ENCODE assay signal across 15 cellular contexts in genomic region chr2:3505771-3506170, GRCh38. TPM values are rescaled to one million over a fixed set of nuclear protein-coding genes. Genes with fewer than 3 reads are reported as not detected.
DNase-seq lines count a peak whose midpoint lies in the region; ATAC-seq and TF ChIP-seq lines count a peak whose summit lies in the region.
"Had no signal": no experiment of that assay in that cellular context is flagged by ENCODE, and none has a peak within 500 bp of the region (broad histone marks: within the 10 kb centered on the region; RNA-seq: fewer than 3 reads in every experiment).

No MANE protein-coding gene starts in this region.

- no peak for ATAC-seq in GM18498 (IDR thresholded peaks at IDR 0.05; ENCODE audit: unreplicated experiment)
- ATAC-seq in GM19328 (IDR thresholded peaks at IDR 0.05; ENCODE audit: unreplicated experiment) = no peak
- ATAC-seq: activated CD4-positive, alpha-beta T cell treated with anti-CD3 and anti-CD28 coated beads for 36 hours; effector memory CD8-positive, alpha-beta T cell; sciatic nerve had no signal

- CTCF ChIA-PET in HEK293 (lab: Yijun Ruan, JAX) = interaction anchor here (0.8 to 1.4 kb wide), 2 partner anchors 43 to 146 kb away, joined by 4 read pairs; no protein-coding TSS in a partner anchor

- H3K27me3 ChIP-seq in SJCRH30 (no peaks in the 10 kb centered on the region), left ventricle myocardium inferior (ENCODE audit: low read depth) (no peaks in the 10 kb centered on the region), skeletal muscle satellite cell (ENCODE audit: control insufficient read depth, insufficient read depth, low read length) (no peaks in the 10 kb centered on the region)

- H3K27ac ChIP-seq in HEK293 (ENCODE audit: extremely low read depth, low read depth, low read length) (no peak overlapping the region), SJCRH30 (peak overlapping the region; percentile 69), left ventricle myocardium inferior (replicated peaks) (peak overlapping the region; percentile 75)

- H3K9ac ChIP-seq in skeletal muscle satellite cell (ENCODE audit: low read depth, low read length) = peak overlapping the region; percentile 21

- intact Hi-C loops in left ventricle myocardium inferior (cut with micrococcal nuclease) = no loop called here

- peak; percentile 83 to 93 for DNase-seq in SJCRH30
- DNase-seq in left ventricle myocardium inferior = no peak
- DNase-seq in activated CD4-positive, alpha-beta T cell treated with anti-CD3 and anti-CD28 coated beads for 4 hours = no peak
- DNase-seq: activated CD4-positive, alpha-beta T cell treated with anti-CD3 and anti-CD28 coated beads for 36 hours; CD4-positive, CD25-positive, alpha-beta regulatory T cell; effector memory CD8-positive, alpha-beta T cell; HFFc6; naive B cell; NCI-H2227 treated with DMSO at 0.1 percent for 48 hours; OCI-M1 had no signal

- no peak overlapping the region for H3K4me2 ChIP-seq in skeletal muscle satellite cell (ENCODE audit: low read length)

- H3K9me3 ChIP-seq in HEK293 (ENCODE audit: control insufficient read depth, insufficient read depth, low read depth, low read length) (no peaks in the 10 kb centered on the region), SJCRH30 (replicated peaks) (no peaks in the 10 kb centered on the region), left ventricle myocardium inferior (replicated peaks) (peaks cover 4% of the 10 kb centered on the region), skeletal muscle satellite cell (replicated peaks; ENCODE audit: low read length) (no peaks in the 10 kb centered on the region)

- POLR2A ChIA-PET in HEK293 (lab: Yijun Ruan, JAX) = no interaction called here

- H3K4me1 ChIP-seq in HEK293 (ENCODE audit: control insufficient read depth, insufficient read depth, low read length) = no peaks in the 10 kb centered on the region
- H3K4me1 ChIP-seq in SJCRH30 = peaks cover 20% of the 10 kb centered on the region
- H3K4me1 ChIP-seq in left ventricle myocardium inferior = peaks cover 21% of the 10 kb centered on the region
- H3K4me1 ChIP-seq in skeletal muscle satellite cell (ENCODE audit: control insufficient read depth, insufficient read depth, low read length) = peaks cover 3% of the 10 kb centered on the region

- H3K36me3 ChIP-seq in HEK293 (ENCODE audit: control insufficient read depth in 2 of 2, insufficient read depth in 1 of 2, low read length in 2 of 2) = peaks cover 3 to 38% of the 10 kb centered on the region in 2 experiments
- peaks cover 18% of the 10 kb centered on the region for H3K36me3 ChIP-seq in SJCRH30
- H3K36me3 ChIP-seq in left ventricle myocardium inferior = peaks cover 84% of the 10 kb centered on the region
- peaks cover 36% of the 10 kb centered on the region for H3K36me3 ChIP-seq in skeletal muscle satellite cell (ENCODE audit: insufficient read depth, low read length)

- TF ChIP-seq CTCF in HEK293 (tag by site-specific recombination; IDR thresholded peaks at IDR 0.05) = no peak
- no peak for TF ChIP-seq CTCF in left ventricle myocardium inferior (IDR thresholded peaks at IDR 0.05; ENCODE audit: borderline replicate concordance)

- H3K4me3 ChIP-seq in HEK293 (ENCODE audit: low read depth, low read length) = no peak overlapping the region
- H3K4me3 ChIP-seq in SJCRH30 = peak overlapping the region; percentile 18
- no peak overlapping the region for H3K4me3 ChIP-seq in left ventricle myocardium inferior
- no peak overlapping the region for H3K4me3 ChIP-seq in skeletal muscle satellite cell (ENCODE audit: low read length)

TF ChIP-seq in HEK293, 187 proteins besides CTCF, POLR2A, EP300 and RAD21:
- TF ChIP-seq KLF1 (tag by site-specific recombination; IDR thresholded peaks at IDR 0.05) (peak; percentile 47; the same call in 1 of the 2 replicates), ZFP3 (tag by site-specific recombination; IDR thresholded peaks at IDR 0.05; ENCODE audit: low read depth) (no peak), ZNF266 (tag by site-specific recombination; IDR thresholded peaks at IDR 0.05; ENCODE audit: low read depth) (no peak)

RNA-seq across cellular contexts. Expression of gene ADI1, which starts 13.6 kb away (rescaled TPM):
- 53.6 and 55.9 TPM in 2 replicates for total RNA-seq in SJCRH30 (2014; rRNA removed; shearing (Covaris generic))
- 195 TPM for total RNA-seq in left ventricle myocardium inferior
- 45.7 and 51.0 TPM in 2 replicates for total RNA-seq in skeletal muscle satellite cell (2012; rRNA removed)

RNA-seq across cellular contexts. Expression of gene RNASEH1, which starts 52.4 kb away (rescaled TPM):
- total RNA-seq in SJCRH30 (2014; rRNA removed; shearing (Covaris generic)) = 43.0 and 43.9 TPM in 2 replicates
- total RNA-seq in left ventricle myocardium inferior = 20.9 TPM
- total RNA-seq in skeletal muscle satellite cell (2012; rRNA removed) = 35.8 and 46.1 TPM in 2 replicates

Comparison
In these comparisons a context has a peak if more than half of its experiments do, and no peak if none do; other contexts are left out.
1. DNase-seq: peak in SJCRH30 (2 of 2); none in left ventricle myocardium inferior (single experiment) and activated CD4-positive, alpha-beta T cell treated with anti-CD3 and anti-CD28 coated beads for 4 hours (0 of 2).